In the genomic region with DNA sequence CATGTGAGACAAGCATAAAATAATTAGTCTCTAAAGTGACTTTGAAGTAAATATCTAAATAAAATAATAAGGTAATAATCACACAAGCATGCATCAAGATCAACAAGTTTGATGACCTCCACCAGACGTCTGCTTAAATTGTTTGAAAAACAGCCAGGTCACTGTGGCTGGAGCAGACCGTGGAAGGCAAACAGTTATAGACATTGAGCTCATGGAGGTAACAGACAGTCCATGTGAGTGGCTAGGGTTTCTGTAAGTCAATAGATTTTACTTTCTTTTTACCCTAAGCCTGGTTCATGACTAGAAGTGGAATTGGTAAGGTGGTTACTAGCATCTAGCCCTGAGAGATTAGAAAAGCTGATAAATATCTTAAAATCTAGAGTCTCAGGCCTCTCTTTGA, we compare ENCODE assay signal across 5 cellular contexts. TPM values are rescaled to one million over a fixed set of nuclear protein-coding genes. Genes with fewer than 3 reads are reported as not detected.
"Had no signal": no experiment of that assay in that cellular context is flagged by ENCODE, and none has a peak within 500 bp of the region (broad histone marks: within the 10 kb centered on the region; RNA-seq: fewer than 3 reads in every experiment).

No MANE protein-coding gene starts in this region.

RNA-seq across cellular contexts. Expression of gene CDY2A, which starts 50.4 kb away (rescaled TPM):
- total RNA-seq: HepG2, HT-29, HT1080, IMR-90, K562 had no signal
